20 cellular contexts compared by ENCODE assay signal in genomic region chr10:122939819-122940543, GRCh38. TPM values are rescaled to one million over a fixed set of nuclear protein-coding genes. Genes with fewer than 3 reads are reported as not detected.
A peak's percentile ranks its signal among the peaks of the same experiment; 100 is the strongest.
DNase-seq lines count a peak whose midpoint lies in the region; ATAC-seq and TF ChIP-seq lines count a peak whose summit lies in the region.
"Had no signal": no experiment of that assay in that cellular context is flagged by ENCODE, and none has a peak within 500 bp of the region (broad histone marks: within the 10 kb centered on the region; RNA-seq: fewer than 3 reads in every experiment).

No MANE protein-coding gene starts in this region.

- no peak overlapping the region for H3K4me3 Mint-ChIP-seq in natural killer cell treated with Interleukin-12 subunit alpha and Interleukin-12 subunit beta and Interleukin-15 and Interleukin-18, amount 100 ng/mL, for 72 hours
- H3K4me3 Mint-ChIP-seq: activated CD4-positive, alpha-beta memory T cell treated with anti-CD3 and anti-CD28 coated beads for 36 hours; activated T-cell treated with anti-CD3 and anti-CD28 coated beads, Interleukin-2, amount 50 U/mL, for 4 hours; H9 had no signal

- TF ChIP-seq EP300 in neural cell (conservative IDR thresholded peaks at IDR 0.05; ENCODE audit: poor library complexity, severe bottlenecking): peak; percentile 85

- H3K9me3 ChIP-seq in neural cell (ENCODE audit: low read length): no peaks in the 10 kb centered on the region
- H3K9me3 ChIP-seq: sigmoid colon, testis had no signal

- no peaks in the 10 kb centered on the region for H3K9me2 ChIP-seq in neural cell (ENCODE audit: insufficient read depth, low read length)

- ATAC-seq in GM19351 (IDR thresholded peaks at IDR 0.05; ENCODE audit: unreplicated experiment): no peak
- no peak for ATAC-seq in natural killer cell treated with Interleukin-12 subunit alpha and Interleukin-12 subunit beta and Interleukin-15 and Interleukin-18, amount 100 ng/mL, for 72 hours
- no peak for ATAC-seq in HG03196 (IDR thresholded peaks at IDR 0.05; ENCODE audit: unreplicated experiment)
- ATAC-seq: activated T-cell treated with anti-CD3 and anti-CD28 coated beads, Interleukin-2, amount 50 U/mL, for 4 hours had no signal

- no peaks in the 10 kb centered on the region for H4K20me1 ChIP-seq in neural cell (ENCODE audit: insufficient read depth)

- H3K4me3 ChIP-seq in AG10803 (ENCODE audit: low read length) (no peak overlapping the region), neural cell (ENCODE audit: low read length) (peak overlapping the region; percentile 45)
- H3K4me3 ChIP-seq: sigmoid colon, testis had no signal

- peak overlapping the region; percentile 78 for H3K27ac ChIP-seq in neural cell (ENCODE audit: low read length)
- H3K27ac ChIP-seq: sigmoid colon, testis had no signal

- no peak for TF ChIP-seq RAD21 in neural cell (conservative IDR thresholded peaks at IDR 0.05)

- H3K4me1 Mint-ChIP-seq in natural killer cell treated with Interleukin-12 subunit alpha and Interleukin-12 subunit beta and Interleukin-15 and Interleukin-18, amount 100 ng/mL, for 72 hours (ENCODE audit: low read depth in 2 of 2): no peaks in the 10 kb centered on the region
- H3K4me1 Mint-ChIP-seq: H9 had no signal

- DNase-seq in AG10803 (ENCODE audit: low read depth) (peak; percentile 22), OCI-M1 (lab: John Stamatoyannopoulos, UW) (peak; percentile 62), dermis blood vessel endothelial cell (peak; percentile 21), activated gamma-delta T cell treated with Interleukin-2 at 50 U/mL for 16 hours (no peak)
- DNase-seq in natural killer cell treated with Interleukin-12 subunit alpha and Interleukin-12 subunit beta and Interleukin-15 and Interleukin-18, amount 100 ng/mL, for 72 hours (ENCODE audit: low spot score): no peak
- DNase-seq: activated CD4-positive, alpha-beta memory T cell treated with anti-CD3 and anti-CD28 coated beads for 36 hours; activated T-cell treated with anti-CD3 and anti-CD28 coated beads, Interleukin-2, amount 50 U/mL, for 4 hours; H9; head of caudate nucleus; kidney; NCI-H2029 treated with DMSO at 0.1 percent for 48 hours; NCI-H748 treated with DMSO at 0.1 percent for 48 hours; sigmoid colon; stimulated activated CD4-positive, alpha-beta T cell treated with anti-CD3 and anti-CD28 coated beads, Interleukin-4, amount 100 ng/mL, for 24 hours; stimulated activated CD8-positive, alpha-beta memory T cell treated with anti-CD3 and anti-CD28 coated beads, Interleukin-4, amount 100 ng/mL, for 48 hours; testis had no signal

- no peaks in the 10 kb centered on the region for H3K36me3 ChIP-seq in neural cell (ENCODE audit: insufficient read depth, low read length)

- H3K79me2 ChIP-seq in neural cell (replicated peaks; ENCODE audit: insufficient read depth, low read length): no peaks in the 10 kb centered on the region

- peak overlapping the region; percentile 8 for H3K9ac ChIP-seq in neural cell (ENCODE audit: low read length)

- peaks cover 14% of the 10 kb centered on the region for H3K36me3 Mint-ChIP-seq in natural killer cell treated with Interleukin-12 subunit alpha and Interleukin-12 subunit beta and Interleukin-15 and Interleukin-18, amount 100 ng/mL, for 72 hours

- H2AFZ ChIP-seq in neural cell (ENCODE audit: low read depth, low read length): no peak overlapping the region

- H3K27ac Mint-ChIP-seq in natural killer cell treated with Interleukin-12 subunit alpha and Interleukin-12 subunit beta and Interleukin-15 and Interleukin-18, amount 100 ng/mL, for 72 hours: no peak overlapping the region
- H3K27ac Mint-ChIP-seq: activated CD4-positive, alpha-beta memory T cell treated with anti-CD3 and anti-CD28 coated beads for 36 hours had no signal

- H3K27me3 ChIP-seq in neural cell (ENCODE audit: insufficient read depth, low read depth, low read length): no peaks in the 10 kb centered on the region
- H3K27me3 ChIP-seq: sigmoid colon, testis had no signal

- H3F3A ChIP-seq in neural cell (ENCODE audit: insufficient read depth, low read length, poor library complexity, severe bottlenecking): no peaks in the 10 kb centered on the region

- TF ChIP-seq CTCF in AG10803 (conservative IDR thresholded peaks at IDR 0.05; ENCODE audit: low read length): no peak
- TF ChIP-seq CTCF in neural cell (IDR thresholded peaks at IDR 0.05; ENCODE audit: poor library complexity, severe bottlenecking): no peak

- H3K27me3 Mint-ChIP-seq in natural killer cell treated with Interleukin-12 subunit alpha and Interleukin-12 subunit beta and Interleukin-15 and Interleukin-18, amount 100 ng/mL, for 72 hours: no peaks in the 10 kb centered on the region
- H3K27me3 Mint-ChIP-seq: activated CD4-positive, alpha-beta memory T cell treated with anti-CD3 and anti-CD28 coated beads for 36 hours had no signal

- H3K9me3 Mint-ChIP-seq in natural killer cell treated with Interleukin-12 subunit alpha and Interleukin-12 subunit beta and Interleukin-15 and Interleukin-18, amount 100 ng/mL, for 72 hours: no peaks in the 10 kb centered on the region
- H3K9me3 Mint-ChIP-seq: activated CD4-positive, alpha-beta memory T cell treated with anti-CD3 and anti-CD28 coated beads for 36 hours; activated T-cell treated with anti-CD3 and anti-CD28 coated beads, Interleukin-2, amount 50 U/mL, for 4 hours had no signal

- H3K4me2 ChIP-seq in neural cell (ENCODE audit: low read length): peak overlapping the region; percentile 29

TF ChIP-seq in neural cell, 6 proteins besides CTCF, POLR2A, EP300 and RAD21:
- TF ChIP-seq MXI1 (conservative IDR thresholded peaks at IDR 0.05; ENCODE audit: poor library complexity, severe bottlenecking) (no peak), SMC3 (conservative IDR thresholded peaks at IDR 0.05; ENCODE audit: poor library complexity) (no peak), REST (IDR thresholded peaks at IDR 0.05; ENCODE audit: borderline replicate concordance) (no peak), EZH2 (IDR thresholded peaks at IDR 0.05; ENCODE audit: borderline replicate concordance, insufficient read depth, low read length, poor library complexity, severe bottlenecking) (no peak), TAF1 (IDR thresholded peaks at IDR 0.05; ENCODE audit: low read depth) (no peak), POLR2AphosphoS5 (IDR thresholded peaks at IDR 0.05) (peak; percentile 15)

RNA-seq across cellular contexts. Expression of gene C10orf88, which starts 14.0 kb away (rescaled TPM):
- total RNA-seq in dermis blood vessel endothelial cell: 8.8 and 13.1 TPM in 2 replicates
- polyA plus RNA-seq in neural cell: 23.7 and 25.8 TPM in 2 replicates
- 32.5 and 32.6 TPM in 2 replicates for polyA minus RNA-seq in neural cell
- 10 to 100 TPM; 12.7 to 16.0 TPM for total RNA-seq in natural killer cell treated with Interleukin-12 subunit alpha and Interleukin-12 subunit beta and Interleukin-15 and Interleukin-18, amount 100 ng/mL, for 72 hours

RNA-seq across cellular contexts. Expression of gene FAM24A, which starts 29.6 kb away (rescaled TPM):
- total RNA-seq in dermis blood vessel endothelial cell: not detected in 2 replicates
- polyA plus RNA-seq in neural cell: not detected in 2 replicates
- polyA minus RNA-seq in neural cell: not detected in 2 replicates
- total RNA-seq in natural killer cell treated with Interleukin-12 subunit alpha and Interleukin-12 subunit beta and Interleukin-15 and Interleukin-18, amount 100 ng/mL, for 72 hours: not detected
- total RNA-seq: activated CD4-positive, alpha-beta memory T cell treated with anti-CD3 and anti-CD28 coated beads for 36 hours; activated T-cell treated with anti-CD3 and anti-CD28 coated beads, Interleukin-2, amount 50 U/mL, for 4 hours; H9; kidney; sigmoid colon had no signal
- polyA plus RNA-seq: BJ, sigmoid colon had no signal

RNA-seq across cellular contexts. Expression of gene PSTK, which starts 40.2 kb away (rescaled TPM):
- total RNA-seq in dermis blood vessel endothelial cell: 1.7 and 3.2 TPM in 2 replicates
- 21.0 and 27.1 TPM in 2 replicates for polyA plus RNA-seq in neural cell
- 13.1 and 15.9 TPM in 2 replicates for polyA minus RNA-seq in neural cell
- total RNA-seq in natural killer cell treated with Interleukin-12 subunit alpha and Interleukin-12 subunit beta and Interleukin-15 and Interleukin-18, amount 100 ng/mL, for 72 hours: 1 to 10 TPM; 3.4 to 3.5 TPM

Comparison
In these comparisons a context has a peak if more than half of its experiments do, and no peak if none do; other contexts are left out.
1. DNase-seq: peak in AG10803 (single experiment), OCI-M1 (single experiment) and dermis blood vessel endothelial cell (single experiment); none in natural killer cell treated with Interleukin-12 subunit alpha and Interleukin-12 subunit beta and Interleukin-15 and Interleukin-18, amount 100 ng/mL, for 72 hours (single experiment) and activated gamma-delta T cell treated with Interleukin-2 at 50 U/mL for 16 hours (single experiment).